1 cellular context compared by ENCODE assay signal in genomic region chr2:20065885-20066602, GRCh38.
TF ChIP-seq lines count a peak whose summit lies in the region.

No MANE protein-coding gene starts in this region.

TF ChIP-seq in GM23338, 12 proteins besides CTCF, POLR2A, EP300 and RAD21 (continued from another document):
- TF ChIP-seq ZNF462 (CRISPR knock-in tag; IDR thresholded peaks at IDR 0.05) = no peak
- no peak for TF ChIP-seq ZNF331 (CRISPR knock-in tag; IDR thresholded peaks at IDR 0.05; ENCODE audit: low read depth)
- TF ChIP-seq POLR2AphosphoS5 (IDR thresholded peaks at IDR 0.05; ENCODE audit: low read depth) = no peak
- TF ChIP-seq ZNF114 (CRISPR knock-in tag; IDR thresholded peaks at IDR 0.05) = no peak
- no peak for TF ChIP-seq JUNB (IDR thresholded peaks at IDR 0.05; ENCODE audit: unreplicated experiment)
- no peak for TF ChIP-seq CREB1 (CRISPR knock-in tag; IDR thresholded peaks at IDR 0.05; ENCODE audit: low read depth)
- TF ChIP-seq NANOG (IDR thresholded peaks at IDR 0.05; ENCODE audit: borderline replicate concordance) = no peak
TF ChIP-seq in GM23338: peak in this region for 0.
